1 cellular context compared by ENCODE assay signal in the genomic region with DNA sequence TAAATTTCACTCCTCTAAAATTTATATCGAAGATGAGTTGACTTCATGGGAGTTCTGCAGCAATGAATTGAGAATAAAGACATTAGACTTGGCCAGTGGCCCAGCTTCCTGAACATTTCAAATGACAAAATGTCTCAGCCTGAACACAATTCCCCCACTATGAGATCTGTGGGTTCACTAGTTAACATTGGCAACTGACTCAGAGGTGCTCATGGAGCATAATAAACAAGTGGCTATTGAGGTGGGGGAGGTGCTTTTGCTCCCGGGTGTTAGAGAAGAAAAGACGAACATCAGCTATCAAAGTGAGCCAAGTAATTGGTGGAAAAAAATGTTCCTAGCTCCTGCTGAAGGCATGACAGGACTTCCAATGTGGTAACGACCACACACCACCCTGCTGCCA.
TF ChIP-seq lines count a peak whose summit lies in the region.

No MANE protein-coding gene starts in this region.

TF ChIP-seq in GM23338, 12 proteins besides CTCF, POLR2A, EP300 and RAD21:
- TF ChIP-seq EZH2 (IDR thresholded peaks at IDR 0.05; ENCODE audit: low read depth, unreplicated experiment) (no peak), NANOG (IDR thresholded peaks at IDR 0.05; ENCODE audit: borderline replicate concordance) (no peak), EZH2phosphoT487 (IDR thresholded peaks at IDR 0.05; ENCODE audit: unreplicated experiment) (no peak), ZNF331 (CRISPR knock-in tag; IDR thresholded peaks at IDR 0.05; ENCODE audit: low read depth) (no peak), CREB1 (CRISPR knock-in tag; IDR thresholded peaks at IDR 0.05; ENCODE audit: low read depth) (no peak), POLR2AphosphoS5 (IDR thresholded peaks at IDR 0.05; ENCODE audit: low read depth) (no peak), ZNF114 (CRISPR knock-in tag; IDR thresholded peaks at IDR 0.05) (no peak), JUNB (IDR thresholded peaks at IDR 0.05; ENCODE audit: unreplicated experiment) (no peak), STAT1 (IDR thresholded peaks at IDR 0.05; ENCODE audit: unreplicated experiment) (no peak)
- TF ChIP-seq, protein P1, sequence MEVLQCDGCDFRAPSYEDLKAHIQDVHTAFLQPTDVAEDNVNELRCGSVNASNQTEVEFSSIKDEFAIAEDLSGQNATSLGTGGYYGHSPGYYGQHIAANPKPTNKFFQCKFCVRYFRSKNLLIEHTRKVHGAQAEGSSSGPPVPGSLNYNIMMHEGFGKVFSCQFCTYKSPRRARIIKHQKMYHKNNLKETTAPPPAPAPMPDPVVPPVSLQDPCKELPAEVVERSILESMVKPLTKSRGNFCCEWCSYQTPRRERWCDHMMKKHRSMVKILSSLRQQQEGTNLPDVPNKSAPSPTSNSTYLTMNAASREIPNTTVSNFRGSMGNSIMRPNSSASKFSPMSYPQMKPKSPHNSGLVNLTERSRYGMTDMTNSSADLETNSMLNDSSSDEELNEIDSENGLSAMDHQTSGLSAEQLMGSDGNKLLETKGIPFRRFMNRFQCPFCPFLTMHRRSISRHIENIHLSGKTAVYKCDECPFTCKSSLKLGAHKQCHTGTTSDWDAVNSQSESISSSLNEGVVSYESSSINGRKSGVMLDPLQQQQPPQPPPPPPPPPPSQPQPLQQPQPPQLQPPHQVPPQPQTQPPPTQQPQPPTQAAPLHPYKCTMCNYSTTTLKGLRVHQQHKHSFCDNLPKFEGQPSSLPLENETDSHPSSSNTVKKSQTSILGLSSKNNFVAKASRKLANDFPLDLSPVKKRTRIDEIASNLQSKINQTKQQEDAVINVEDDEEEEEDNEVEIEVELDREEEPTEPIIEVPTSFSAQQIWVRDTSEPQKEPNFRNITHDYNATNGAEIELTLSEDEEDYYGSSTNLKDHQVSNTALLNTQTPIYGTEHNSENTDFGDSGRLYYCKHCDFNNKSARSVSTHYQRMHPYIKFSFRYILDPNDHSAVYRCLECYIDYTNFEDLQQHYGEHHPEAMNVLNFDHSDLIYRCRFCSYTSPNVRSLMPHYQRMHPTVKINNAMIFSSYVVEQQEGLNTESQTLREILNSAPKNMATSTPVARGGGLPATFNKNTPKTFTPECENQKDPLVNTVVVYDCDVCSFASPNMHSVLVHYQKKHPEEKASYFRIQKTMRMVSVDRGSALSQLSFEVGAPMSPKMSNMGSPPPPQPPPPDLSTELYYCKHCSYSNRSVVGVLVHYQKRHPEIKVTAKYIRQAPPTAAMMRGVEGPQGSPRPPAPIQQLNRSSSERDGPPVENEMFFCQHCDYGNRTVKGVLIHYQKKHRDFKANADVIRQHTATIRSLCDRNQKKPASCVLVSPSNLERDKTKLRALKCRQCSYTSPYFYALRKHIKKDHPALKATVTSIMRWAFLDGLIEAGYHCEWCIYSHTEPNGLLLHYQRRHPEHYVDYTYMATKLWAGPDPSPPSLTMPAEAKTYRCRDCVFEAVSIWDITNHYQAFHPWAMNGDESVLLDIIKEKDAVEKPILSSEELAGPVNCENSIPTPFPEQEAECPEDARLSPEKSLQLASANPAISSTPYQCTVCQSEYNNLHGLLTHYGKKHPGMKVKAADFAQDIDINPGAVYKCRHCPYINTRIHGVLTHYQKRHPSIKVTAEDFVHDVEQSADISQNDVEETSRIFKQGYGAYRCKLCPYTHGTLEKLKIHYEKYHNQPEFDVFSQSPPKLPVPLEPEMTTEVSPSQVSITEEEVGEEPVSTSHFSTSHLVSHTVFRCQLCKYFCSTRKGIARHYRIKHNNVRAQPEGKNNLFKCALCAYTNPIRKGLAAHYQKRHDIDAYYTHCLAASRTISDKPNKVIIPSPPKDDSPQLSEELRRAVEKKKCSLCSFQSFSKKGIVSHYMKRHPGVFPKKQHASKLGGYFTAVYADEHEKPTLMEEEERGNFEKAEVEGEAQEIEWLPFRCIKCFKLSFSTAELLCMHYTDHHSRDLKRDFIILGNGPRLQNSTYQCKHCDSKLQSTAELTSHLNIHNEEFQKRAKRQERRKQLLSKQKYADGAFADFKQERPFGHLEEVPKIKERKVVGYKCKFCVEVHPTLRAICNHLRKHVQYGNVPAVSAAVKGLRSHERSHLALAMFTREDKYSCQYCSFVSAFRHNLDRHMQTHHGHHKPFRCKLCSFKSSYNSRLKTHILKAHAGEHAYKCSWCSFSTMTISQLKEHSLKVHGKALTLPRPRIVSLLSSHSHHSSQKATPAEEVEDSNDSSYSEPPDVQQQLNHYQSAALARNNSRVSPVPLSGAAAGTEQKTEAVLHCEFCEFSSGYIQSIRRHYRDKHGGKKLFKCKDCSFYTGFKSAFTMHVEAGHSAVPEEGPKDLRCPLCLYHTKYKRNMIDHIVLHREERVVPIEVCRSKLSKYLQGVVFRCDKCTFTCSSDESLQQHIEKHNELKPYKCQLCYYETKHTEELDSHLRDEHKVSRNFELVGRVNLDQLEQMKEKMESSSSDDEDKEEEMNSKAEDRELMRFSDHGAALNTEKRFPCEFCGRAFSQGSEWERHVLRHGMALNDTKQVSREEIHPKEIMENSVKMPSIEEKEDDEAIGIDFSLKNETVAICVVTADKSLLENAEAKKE (CRISPR knock-in tag; IDR thresholded peaks at IDR 0.05) = no peak
- TF ChIP-seq, protein P2, sequence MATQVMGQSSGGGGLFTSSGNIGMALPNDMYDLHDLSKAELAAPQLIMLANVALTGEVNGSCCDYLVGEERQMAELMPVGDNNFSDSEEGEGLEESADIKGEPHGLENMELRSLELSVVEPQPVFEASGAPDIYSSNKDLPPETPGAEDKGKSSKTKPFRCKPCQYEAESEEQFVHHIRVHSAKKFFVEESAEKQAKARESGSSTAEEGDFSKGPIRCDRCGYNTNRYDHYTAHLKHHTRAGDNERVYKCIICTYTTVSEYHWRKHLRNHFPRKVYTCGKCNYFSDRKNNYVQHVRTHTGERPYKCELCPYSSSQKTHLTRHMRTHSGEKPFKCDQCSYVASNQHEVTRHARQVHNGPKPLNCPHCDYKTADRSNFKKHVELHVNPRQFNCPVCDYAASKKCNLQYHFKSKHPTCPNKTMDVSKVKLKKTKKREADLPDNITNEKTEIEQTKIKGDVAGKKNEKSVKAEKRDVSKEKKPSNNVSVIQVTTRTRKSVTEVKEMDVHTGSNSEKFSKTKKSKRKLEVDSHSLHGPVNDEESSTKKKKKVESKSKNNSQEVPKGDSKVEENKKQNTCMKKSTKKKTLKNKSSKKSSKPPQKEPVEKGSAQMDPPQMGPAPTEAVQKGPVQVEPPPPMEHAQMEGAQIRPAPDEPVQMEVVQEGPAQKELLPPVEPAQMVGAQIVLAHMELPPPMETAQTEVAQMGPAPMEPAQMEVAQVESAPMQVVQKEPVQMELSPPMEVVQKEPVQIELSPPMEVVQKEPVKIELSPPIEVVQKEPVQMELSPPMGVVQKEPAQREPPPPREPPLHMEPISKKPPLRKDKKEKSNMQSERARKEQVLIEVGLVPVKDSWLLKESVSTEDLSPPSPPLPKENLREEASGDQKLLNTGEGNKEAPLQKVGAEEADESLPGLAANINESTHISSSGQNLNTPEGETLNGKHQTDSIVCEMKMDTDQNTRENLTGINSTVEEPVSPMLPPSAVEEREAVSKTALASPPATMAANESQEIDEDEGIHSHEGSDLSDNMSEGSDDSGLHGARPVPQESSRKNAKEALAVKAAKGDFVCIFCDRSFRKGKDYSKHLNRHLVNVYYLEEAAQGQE (IDR thresholded peaks at IDR 0.05; ENCODE audit: unreplicated experiment) = no peak
- TF ChIP-seq, protein P3, sequence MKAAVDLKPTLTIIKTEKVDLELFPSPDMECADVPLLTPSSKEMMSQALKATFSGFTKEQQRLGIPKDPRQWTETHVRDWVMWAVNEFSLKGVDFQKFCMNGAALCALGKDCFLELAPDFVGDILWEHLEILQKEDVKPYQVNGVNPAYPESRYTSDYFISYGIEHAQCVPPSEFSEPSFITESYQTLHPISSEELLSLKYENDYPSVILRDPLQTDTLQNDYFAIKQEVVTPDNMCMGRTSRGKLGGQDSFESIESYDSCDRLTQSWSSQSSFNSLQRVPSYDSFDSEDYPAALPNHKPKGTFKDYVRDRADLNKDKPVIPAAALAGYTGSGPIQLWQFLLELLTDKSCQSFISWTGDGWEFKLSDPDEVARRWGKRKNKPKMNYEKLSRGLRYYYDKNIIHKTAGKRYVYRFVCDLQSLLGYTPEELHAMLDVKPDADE (IDR thresholded peaks at IDR 0.05) = no peak
TF ChIP-seq in GM23338: peak in this region for 0.
